ENCODE assay signal across 8 cellular contexts in genomic region chr10:5891009-5891408, GRCh38. TPM values are rescaled to one million over a fixed set of nuclear protein-coding genes. Genes with fewer than 3 reads are reported as not detected.
DNase-seq lines count a peak whose midpoint lies in the region; ATAC-seq and TF ChIP-seq lines count a peak whose summit lies in the region.

No MANE protein-coding gene starts in this region.

- peaks cover 52% of the 10 kb centered on the region for H3K36me3 ChIP-seq in iPS-20b (ENCODE audit: insufficient read depth, low read depth, low read length)
- peaks cover 0 to 26% (median 24%) of the 10 kb centered on the region in 4 donors for H3K36me3 ChIP-seq in stomach

- peak overlapping the region; percentile 78 for H3K27ac Mint-ChIP-seq in T-helper 1 cell treated with Interleukin-12 subunit alpha and Interleukin-12 subunit beta and Interleukin-4 antibody, amounts not matched to agents 30 μg/mL and 1 μg/mL, for 36 hours
- peak overlapping the region; percentile 55 for H3K27ac Mint-ChIP-seq in activated naive CD8-positive, alpha-beta T cell treated with anti-CD3 and anti-CD28 coated beads for 36 hours

- intact Hi-C loops in stomach (cut with DNase I; ENCODE audit: low total_unique reads) = no loop called here

- 24 to 41% (median 30%) methylated on average over 7 of the region's 7 CpGs for WGBS in stomach, 5 donors

- 0 out of 2 replicates have a peak, but pooled peaks cover 6% of the 10 kb centered on the region for H3K4me1 ChIP-seq in iPS-20b (ENCODE audit: insufficient read depth, low read length)
- H3K4me1 ChIP-seq in stomach = peaks cover 40 to 69% (median 61%) of the 10 kb centered on the region in 4 donors

- H3K27me3 Mint-ChIP-seq in T-helper 1 cell treated with Interleukin-12 subunit alpha and Interleukin-12 subunit beta and Interleukin-4 antibody, amounts not matched to agents 30 μg/mL and 1 μg/mL, for 36 hours (ENCODE audit: low read depth) = no peaks in the 10 kb centered on the region
- no peaks in the 10 kb centered on the region for H3K27me3 Mint-ChIP-seq in activated naive CD8-positive, alpha-beta T cell treated with anti-CD3 and anti-CD28 coated beads for 36 hours

- H3K36me3 Mint-ChIP-seq in T-helper 1 cell treated with Interleukin-12 subunit alpha and Interleukin-12 subunit beta and Interleukin-4 antibody, amounts not matched to agents 30 μg/mL and 1 μg/mL, for 36 hours (ENCODE audit: low read depth) = peaks cover 30% of the 10 kb centered on the region
- H3K36me3 Mint-ChIP-seq in activated naive CD8-positive, alpha-beta T cell treated with anti-CD3 and anti-CD28 coated beads for 36 hours = peaks cover 39% of the 10 kb centered on the region

- ATAC-seq in HG03442 (IDR thresholded peaks at IDR 0.05; ENCODE audit: unreplicated experiment) (no peak), HG03457 (IDR thresholded peaks at IDR 0.05; ENCODE audit: unreplicated experiment) (no peak)

- H3K4me3 ChIP-seq in iPS-20b (ENCODE audit: low read length) = peak overlapping the region; percentile 84
- H3K4me3 ChIP-seq in stomach = peak overlapping the region; percentile 80 to 96 (median 92)

- peaks cover 50% of the 10 kb centered on the region for H3K4me1 Mint-ChIP-seq in T-helper 1 cell treated with Interleukin-12 subunit alpha and Interleukin-12 subunit beta and Interleukin-4 antibody, amounts not matched to agents 30 μg/mL and 1 μg/mL, for 36 hours (ENCODE audit: low read depth)
- H3K4me1 Mint-ChIP-seq in activated naive CD8-positive, alpha-beta T cell treated with anti-CD3 and anti-CD28 coated beads for 36 hours = peaks cover 49% of the 10 kb centered on the region

- TF ChIP-seq POLR2A in stomach (IDR thresholded peaks at IDR 0.05) = no peak

- no peak for TF ChIP-seq CTCF in stomach (IDR thresholded peaks at IDR 0.05)

- DNase-seq in T-helper 1 cell = no peak
- no peak for DNase-seq in activated naive CD8-positive, alpha-beta T cell treated with anti-CD3 and anti-CD28 coated beads for 36 hours
- no peak for DNase-seq in stomach
- DNase-seq in GOT3 (lab: John Stamatoyannopoulos, UW) = no peak

- H3K4me3 Mint-ChIP-seq in T-helper 1 cell treated with Interleukin-12 subunit alpha and Interleukin-12 subunit beta and Interleukin-4 antibody, amounts not matched to agents 30 μg/mL and 1 μg/mL, for 36 hours = peak overlapping the region; percentile 96
- peak overlapping the region; percentile 94 for H3K4me3 Mint-ChIP-seq in activated naive CD8-positive, alpha-beta T cell treated with anti-CD3 and anti-CD28 coated beads for 36 hours

- H3K27me3 ChIP-seq in iPS-20b (ENCODE audit: insufficient read depth, low read length) (0 out of 2 replicates have a peak, but pooled peaks cover 6% of the 10 kb centered on the region), stomach (no peaks in the 10 kb centered on the region)

- H3K9me3 ChIP-seq in iPS-20b (ENCODE audit: insufficient read depth, low read depth, low read length) (no peaks in the 10 kb centered on the region), stomach (no peaks in the 10 kb centered on the region)

- H3K9me3 Mint-ChIP-seq in T-helper 1 cell treated with Interleukin-12 subunit alpha and Interleukin-12 subunit beta and Interleukin-4 antibody, amounts not matched to agents 30 μg/mL and 1 μg/mL, for 36 hours = no peaks in the 10 kb centered on the region
- H3K9me3 Mint-ChIP-seq in activated naive CD8-positive, alpha-beta T cell treated with anti-CD3 and anti-CD28 coated beads for 36 hours = no peaks in the 10 kb centered on the region

- no peak for TF ChIP-seq EP300 in stomach (IDR thresholded peaks at IDR 0.05)

- peak overlapping the region; percentile 74; the same call in 1 of the 2 replicates for H3K9ac ChIP-seq in iPS-20b (ENCODE audit: low read depth, low read length)

- H3K27ac ChIP-seq in iPS-20b (ENCODE audit: low read length) (no peak overlapping the region), stomach (peak overlapping the region; percentile 86 to 97 (median 90))

RNA-seq across cellular contexts. Expression of gene FBH1, which starts 1.0 kb away (rescaled TPM):
- 10 to 100 TPM; 48.7 to 49.0 TPM for total RNA-seq in activated naive CD8-positive, alpha-beta T cell treated with anti-CD3 and anti-CD28 coated beads for 36 hours
- 100 to 1,000 TPM in 3 of 5 donors, 10 to 100 TPM in 2; 42.6 to 192 (median 110) TPM for total RNA-seq in stomach
- polyA plus RNA-seq in stomach = 10 to 100 TPM; 38.4 to 51.4 (median 40.3) TPM

RNA-seq across cellular contexts. Expression of gene ANKRD16, which starts 1.3 kb away (rescaled TPM):
- total RNA-seq in activated naive CD8-positive, alpha-beta T cell treated with anti-CD3 and anti-CD28 coated beads for 36 hours = 1 to 10 TPM; 9.1 to 9.4 TPM
- 100 to 1,000 TPM in 2 of 5 donors, 1 to 10 TPM in 3; 2.2 to 233 (median 8.4) TPM for total RNA-seq in stomach
- 1 to 10 TPM; 5.1 to 8.7 (median 7.0) TPM for polyA plus RNA-seq in stomach
